19 cellular contexts compared by ENCODE assay signal in the genomic region with DNA sequence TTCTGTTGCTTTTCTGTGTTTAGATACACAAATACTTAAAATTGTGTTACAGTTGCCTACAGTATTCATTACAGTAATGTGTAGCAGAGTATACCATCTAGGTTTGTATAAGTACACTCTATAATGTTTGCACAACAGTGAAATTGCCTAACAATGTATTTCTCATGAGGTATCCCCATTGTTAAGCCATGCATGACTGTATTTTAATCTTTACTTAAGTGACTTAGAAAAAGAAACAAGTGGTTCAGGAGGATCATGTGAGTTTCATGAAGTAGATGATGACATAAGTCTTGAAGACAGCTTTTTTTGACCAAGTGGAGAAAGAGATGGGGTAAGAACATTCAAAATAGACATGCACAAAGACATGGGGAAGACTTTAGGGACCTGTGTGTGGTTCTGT. TPM values are rescaled to one million over a fixed set of nuclear protein-coding genes. Genes with fewer than 3 reads are reported as not detected.
DNase-seq lines count a peak whose midpoint lies in the region; ATAC-seq and TF ChIP-seq lines count a peak whose summit lies in the region.
"Had no signal": no experiment of that assay in that cellular context is flagged by ENCODE, and none has a peak within 500 bp of the region (broad histone marks: within the 10 kb centered on the region; RNA-seq: fewer than 3 reads in every experiment).

No MANE protein-coding gene starts in this region.

- H3K4me3 Mint-ChIP-seq in Caco-2 (ENCODE audit: unreplicated experiment), result no peak overlapping the region
- H3K4me3 Mint-ChIP-seq: endodermal cell had no signal

- H2BK12ac ChIP-seq in mesenchymal stem cell (ENCODE audit: low read length in 2 of 2), result no peak overlapping the region

- H3K36me3 Mint-ChIP-seq in Caco-2 (ENCODE audit: insufficient read depth, unreplicated experiment), result peaks cover 16% of the 10 kb centered on the region

- CTCF ChIA-PET in Caco-2 (lab: Charles Lee), result no interaction called here

- no peak overlapping the region for H4K8ac ChIP-seq in mesenchymal stem cell (ENCODE audit: low read length)

- H3K27ac Mint-ChIP-seq in Caco-2 (ENCODE audit: unreplicated experiment), result no peak overlapping the region
- H3K27ac Mint-ChIP-seq: activated naive CD4-positive, alpha-beta T cell treated with anti-CD3 and anti-CD28 coated beads, Interleukin-2, amount 50 U/mL, for 72 hours; endodermal cell had no signal

- H3K4me3 ChIP-seq in Caco-2 (ENCODE audit: low read depth, low read length), result no peak overlapping the region
- no peak overlapping the region for H3K4me3 ChIP-seq in adipocyte (ENCODE audit: low read length)
- H3K4me3 ChIP-seq in mesenchymal stem cell (ENCODE audit: insufficient read depth in 1 of 2, low read depth in 1 of 2, low read length in 2 of 2), result no peak overlapping the region
- H3K4me3 ChIP-seq: BLaER1, testis had no signal

- no peak overlapping the region for H2BK120ac ChIP-seq in mesenchymal stem cell (ENCODE audit: low read depth, low read length)

- H3K27me3 Mint-ChIP-seq in Caco-2 (ENCODE audit: insufficient read depth, unreplicated experiment), result no peaks in the 10 kb centered on the region

- no peak overlapping the region for H3K4me2 ChIP-seq in mesenchymal stem cell (ENCODE audit: low read length, poor library complexity, severe bottlenecking)
- H3K4me2 ChIP-seq: BLaER1 had no signal

- H4K91ac ChIP-seq in mesenchymal stem cell (ENCODE audit: low read length), result no peak overlapping the region

- no peaks in the 10 kb centered on the region for H3K9me3 ChIP-seq in Caco-2
- no peaks in the 10 kb centered on the region for H3K9me3 ChIP-seq in adipocyte (ENCODE audit: control insufficient read depth, low read length)
- no peaks in the 10 kb centered on the region for H3K9me3 ChIP-seq in mesenchymal stem cell (ENCODE audit: control insufficient read depth, low read length)
- H3K9me3 ChIP-seq: BLaER1, testis had no signal

- H3K9ac ChIP-seq in adipocyte (ENCODE audit: low read length) (no peak overlapping the region), mesenchymal stem cell (ENCODE audit: low read length) (no peak overlapping the region)
- H3K9ac ChIP-seq: BLaER1 had no signal

- H3K27me3 ChIP-seq in Caco-2 (replicated peaks; ENCODE audit: control insufficient read depth, insufficient read depth, low read length) (no peaks in the 10 kb centered on the region), adipocyte (replicated peaks; ENCODE audit: control insufficient read depth, insufficient read depth, low read length) (no peaks in the 10 kb centered on the region), mesenchymal stem cell (ENCODE audit: control insufficient read depth in 1 of 2, insufficient read depth in 1 of 2, low read length in 2 of 2) (no peaks in the 10 kb centered on the region)
- H3K27me3 ChIP-seq: BLaER1, testis had no signal

- H3K27ac ChIP-seq in mesenchymal stem cell (ENCODE audit: low read length, poor library complexity, severe bottlenecking), result no peak overlapping the region
- H3K27ac ChIP-seq: BLaER1, testis had no signal

- DNase-seq in Caco-2 (no peak), LHCN-M2 (ENCODE audit: low read depth) (peak; percentile 48), adipocyte (ENCODE audit: low read depth) (peak; percentile 72), mesenchymal stem cell (peak; percentile 70), UCSD-AML1 (lab: John Stamatoyannopoulos, UW; ENCODE audit: unreplicated experiment) (no peak), NCI-H510A treated with DMSO at 0.1 percent for 48 hours (lab: John Stamatoyannopoulos, UW) (no peak)
- DNase-seq: activated CD4-positive, CD25-positive, alpha-beta regulatory T cell treated with anti-CD3 and anti-CD28 coated beads, Interleukin-2, amount 50 U/mL, for 72 hours; caudate nucleus; endodermal cell; islet precursor cell; MM.1S; NCI-H226; posterior cingulate gyrus; T-helper 1 cell; testis had no signal

- no peaks in the 10 kb centered on the region for H3K9me3 Mint-ChIP-seq in Caco-2 (ENCODE audit: unreplicated experiment)
- H3K9me3 Mint-ChIP-seq: activated naive CD4-positive, alpha-beta T cell treated with anti-CD3 and anti-CD28 coated beads, Interleukin-2, amount 50 U/mL, for 72 hours; endodermal cell had no signal

- H3K4me1 Mint-ChIP-seq in Caco-2 (ENCODE audit: low read depth, unreplicated experiment), result no peaks in the 10 kb centered on the region

- H2AK5ac ChIP-seq in mesenchymal stem cell (ENCODE audit: low read length, severe bottlenecking), result peak overlapping the region; percentile 69

- no peak overlapping the region for H3K14ac ChIP-seq in mesenchymal stem cell (ENCODE audit: low read length in 2 of 2)

- POLR2A ChIA-PET in Caco-2 (lab: Charles Lee), result no interaction called here

- H3K4ac ChIP-seq in mesenchymal stem cell (ENCODE audit: low read depth in 1 of 2, low read length in 2 of 2), result no peak overlapping the region

- H2BK5ac ChIP-seq in mesenchymal stem cell (ENCODE audit: low read depth, low read length, poor library complexity, severe bottlenecking), result no peak overlapping the region

- intact Hi-C loops in Caco-2 (cut with micrococcal nuclease; ENCODE audit: unreplicated experiment), result no loop called here

- TSS peak; percentile 17 for BruUV-seq in Caco-2 (replicated peaks; lab: Mats Ljungman, UMichigan)

- H3K18ac ChIP-seq in mesenchymal stem cell (ENCODE audit: low read depth in 1 of 2, low read length in 2 of 2), result no peak overlapping the region

- H3K23ac ChIP-seq in mesenchymal stem cell (ENCODE audit: low read length in 2 of 2), result no peak overlapping the region

- H3K4me1 ChIP-seq in Caco-2, result no peaks in the 10 kb centered on the region; the same call in 1 of the 2 replicates
- H3K4me1 ChIP-seq in adipocyte (ENCODE audit: control insufficient read depth, insufficient read depth, low read length), result peaks cover 20% of the 10 kb centered on the region
- peaks cover 5% of the 10 kb centered on the region for H3K4me1 ChIP-seq in mesenchymal stem cell (ENCODE audit: control insufficient read depth, insufficient read depth, low read depth, low read length)
- H3K4me1 ChIP-seq: BLaER1 had no signal

- H2BK15ac ChIP-seq in mesenchymal stem cell (ENCODE audit: low read depth, poor library complexity, severe bottlenecking), result no peak overlapping the region

- TF ChIP-seq CTCF in Caco-2 (IDR thresholded peaks at IDR 0.05; ENCODE audit: insufficient read depth in 1 of 2, low read depth in 1 of 2, low read length in 1 of 2, severe bottlenecking in 1 of 2, unreplicated experiment in 1 of 2), result no peak

- no peak for ATAC-seq in GM19351 (IDR thresholded peaks at IDR 0.05; ENCODE audit: unreplicated experiment)
- ATAC-seq in HG02623 (IDR thresholded peaks at IDR 0.05; ENCODE audit: unreplicated experiment), result no peak
- ATAC-seq: activated naive CD4-positive, alpha-beta T cell treated with anti-CD3 and anti-CD28 coated beads, Interleukin-2, amount 50 U/mL, for 72 hours had no signal

- peaks cover 18% of the 10 kb centered on the region for H3K79me1 ChIP-seq in mesenchymal stem cell (replicated peaks; ENCODE audit: low read length, poor library complexity, severe bottlenecking)

- H3K36me3 ChIP-seq in Caco-2 (ENCODE audit: control insufficient read depth, insufficient read depth, low read length) (no peaks in the 10 kb centered on the region), adipocyte (ENCODE audit: control insufficient read depth, insufficient read depth, low read length, severe bottlenecking) (peaks cover 15% of the 10 kb centered on the region), mesenchymal stem cell (ENCODE audit: control insufficient read depth in 1 of 2, insufficient read depth in 2 of 2, low read depth in 1 of 2, low read length in 2 of 2) (peaks cover 8 to 15% of the 10 kb centered on the region in 2 experiments)

- no peak overlapping the region for H2AFZ ChIP-seq in mesenchymal stem cell (ENCODE audit: low read depth, low read length)

RNA-seq across cellular contexts. Expression of gene KCTD4, which starts 8.4 kb away (rescaled TPM):
- total RNA-seq in Caco-2 (2022) (not detected in 2 replicates), LHCN-M2 (2014; rRNA removed) (0.64 TPM in 1 of 2 replicates, not detected in the other)
- polyA plus RNA-seq in LHCN-M2 (2012), result 0.29 TPM
- polyA plus RNA-seq in mesenchymal stem cell (2013, experiment 1 of 2), result not detected
- not detected for polyA plus RNA-seq in mesenchymal stem cell (2013, experiment 2 of 2)
- total RNA-seq: activated naive CD4-positive, alpha-beta T cell treated with anti-CD3 and anti-CD28 coated beads, Interleukin-2, amount 50 U/mL, for 72 hours; endodermal cell; testis had no signal

Comparison
In these comparisons a context has a peak if more than half of its experiments do, and no peak if none do; other contexts are left out.
1. DNase-seq: peak in LHCN-M2 (single experiment), adipocyte (single experiment) and mesenchymal stem cell (single experiment); none in Caco-2 (0 of 2), UCSD-AML1 (single experiment) and NCI-H510A treated with DMSO at 0.1 percent for 48 hours (single experiment).